Comparison of ENCODE assay signal across 19 cellular contexts in the genomic region with DNA sequence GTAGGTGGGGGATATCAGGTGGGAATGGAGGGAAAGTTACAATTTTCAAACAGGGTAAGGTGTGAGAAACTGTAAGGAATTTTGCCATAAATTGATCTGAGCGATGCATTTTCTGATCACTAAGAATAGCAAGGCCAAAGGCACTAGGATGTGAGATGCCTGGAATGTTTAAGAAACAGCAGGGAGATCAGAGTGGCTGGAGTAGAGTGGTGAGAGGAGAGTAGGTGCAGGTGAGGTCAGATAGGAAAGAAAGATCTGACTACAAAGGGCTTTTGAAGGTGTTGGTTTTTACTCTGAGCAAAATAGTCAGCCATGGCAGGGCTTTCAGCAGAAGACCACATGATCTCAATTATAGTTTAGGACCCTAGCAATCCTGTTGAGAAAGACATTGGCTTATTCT. TPM values are rescaled to one million over a fixed set of nuclear protein-coding genes. Genes with fewer than 3 reads are reported as not detected.
DNase-seq lines count a peak whose midpoint lies in the region; ATAC-seq and TF ChIP-seq lines count a peak whose summit lies in the region.
"Had no signal": no experiment of that assay in that cellular context is flagged by ENCODE, and none has a peak within 500 bp of the region (broad histone marks: within the 10 kb centered on the region; RNA-seq: fewer than 3 reads in every experiment).

No MANE protein-coding gene starts in this region.

- 97 to 100% methylated on average over 1 of the region's 1 CpG for WGBS in endodermal cell (ENCODE audit: insufficient coverage in 1 of 2, insufficient read length in 1 of 2), 2 experiments
- 90 to 100% (median 95%) methylated on average over 1 of the region's 1 CpG for WGBS in adrenal gland, 4 donors

- H3K27ac Mint-ChIP-seq in MCF 10A (ENCODE audit: low read depth, unreplicated experiment) (peak overlapping the region; percentile 47), endodermal cell (peak overlapping the region; percentile 38)
- H3K27ac Mint-ChIP-seq: CD4-positive, alpha-beta memory T cell had no signal

- TF ChIP-seq CTCF in MCF 10A (IDR thresholded peaks at IDR 0.05; ENCODE audit: unreplicated experiment) (no peak), breast epithelium (IDR thresholded peaks at IDR 0.05) (no peak), OCI-LY1 (IDR thresholded peaks at IDR 0.05; ENCODE audit: low read length) (no peak), endodermal cell (conservative IDR thresholded peaks at IDR 0.05) (no peak), adrenal gland (IDR thresholded peaks at IDR 0.05) (no peak)

- TF ChIP-seq POLR2A in breast epithelium (IDR thresholded peaks at IDR 0.05) (no peak), adrenal gland (IDR thresholded peaks at IDR 0.05) (no peak)

- DNase-seq in MCF 10A (ENCODE audit: unreplicated experiment) (no peak), breast epithelium (ENCODE audit: low spot score in 2 of 2) (no peak), endodermal cell (no peak), adrenal gland (no peak)
- DNase-seq: CD4-positive, alpha-beta memory T cell; Karpas-422; MG63; NCI-H1048; NCI-H1436; NCI-H1930; NCI-H226; NCI-H524; NCI-H82 had no signal

- H3K4me3 Mint-ChIP-seq in MCF 10A (ENCODE audit: unreplicated experiment): no peak overlapping the region
- no peak overlapping the region for H3K4me3 Mint-ChIP-seq in endodermal cell
- H3K4me3 Mint-ChIP-seq: CD4-positive, alpha-beta memory T cell had no signal

- intact Hi-C loops in MCF 10A (cut with micrococcal nuclease): no loop called here
- intact Hi-C loops in breast epithelium (cut with DNase I; ENCODE audit: low total_unique reads): no loop called here
- intact Hi-C loops in adrenal gland (cut with DNase I): no loop called here

- H3F3A ChIP-seq in OCI-LY1 (ENCODE audit: insufficient read depth, low read length): no peaks in the 10 kb centered on the region

- no peaks in the 10 kb centered on the region for H3K36me3 Mint-ChIP-seq in MCF 10A (ENCODE audit: insufficient read depth, unreplicated experiment)
- H3K36me3 Mint-ChIP-seq in endodermal cell (ENCODE audit: low read depth): no peaks in the 10 kb centered on the region
- H3K36me3 Mint-ChIP-seq: CD4-positive, alpha-beta memory T cell had no signal

- no peak overlapping the region for H3K4me2 ChIP-seq in OCI-LY1 (ENCODE audit: low read length)

- H3K9me3 Mint-ChIP-seq in MCF 10A (ENCODE audit: unreplicated experiment): no peaks in the 10 kb centered on the region
- H3K9me3 Mint-ChIP-seq in endodermal cell: no peaks in the 10 kb centered on the region
- H3K9me3 Mint-ChIP-seq: IgD-negative memory B cell had no signal

- H3K9me2 ChIP-seq in OCI-LY1 (ENCODE audit: low read depth, low read length): no peaks in the 10 kb centered on the region

- H3K79me2 ChIP-seq in OCI-LY1 (ENCODE audit: insufficient read depth, low read length): peaks cover 5% of the 10 kb centered on the region; the same call in 1 of the 2 replicates

- H3K9me3 ChIP-seq in breast epithelium (no peaks in the 10 kb centered on the region), OCI-LY1 (ENCODE audit: low read length) (no peaks in the 10 kb centered on the region), endodermal cell (ENCODE audit: control insufficient read depth, low read length) (no peaks in the 10 kb centered on the region), adrenal gland (replicated peaks in 1 of 3) (no peaks in the 10 kb centered on the region)
- H3K9me3 ChIP-seq: HAP-1, MG63, SJSA1 had no signal

- no peak overlapping the region for H2AFZ ChIP-seq in OCI-LY1 (ENCODE audit: low read length)

- CTCF ChIA-PET in MCF 10A (lab: Yijun Ruan, JAX): interaction anchor here (0.6 kb wide), 1 partner anchor 9 kb away, joined by 4 read pairs; no protein-coding TSS in a partner anchor

- BruUV-seq in MCF 10A (replicated peaks; lab: Mats Ljungman, UMichigan): no TSS peak

- H3K4me1 ChIP-seq in breast epithelium (no peaks in the 10 kb centered on the region), OCI-LY1 (ENCODE audit: insufficient read depth, low read length, severe bottlenecking) (peaks cover 53% of the 10 kb centered on the region), endodermal cell (ENCODE audit: control insufficient read depth, insufficient read depth, low read length) (no peaks in the 10 kb centered on the region), adrenal gland (replicated peaks in 1 of 2) (no peaks in the 10 kb centered on the region)

- no peaks in the 10 kb centered on the region for H3K27me3 Mint-ChIP-seq in MCF 10A (ENCODE audit: insufficient read depth, unreplicated experiment)
- no peaks in the 10 kb centered on the region for H3K27me3 Mint-ChIP-seq in endodermal cell (ENCODE audit: insufficient read depth)
- H3K27me3 Mint-ChIP-seq: CD4-positive, alpha-beta memory T cell; IgD-negative memory B cell had no signal

- H3K27ac ChIP-seq in breast epithelium (no peak overlapping the region), OCI-LY1 (ENCODE audit: low read depth, low read length, poor library complexity, severe bottlenecking) (peak overlapping the region; percentile 12), endodermal cell (ENCODE audit: low read depth, low read length) (no peak overlapping the region), adrenal gland (no peak overlapping the region)
- H3K27ac ChIP-seq: SJSA1 had no signal

- H4K20me1 ChIP-seq in OCI-LY1 (ENCODE audit: insufficient read depth, low read length): no peaks in the 10 kb centered on the region

- POLR2A ChIA-PET in MCF 10A (lab: Yijun Ruan, JAX): interaction anchor here (1.0 kb wide), 1 partner anchor 16 kb away, joined by 3 read pairs; no protein-coding TSS in a partner anchor

- H3K9ac ChIP-seq in OCI-LY1 (ENCODE audit: low read length) (no peak overlapping the region), endodermal cell (ENCODE audit: extremely low read depth, low read length, poor library complexity, severe bottlenecking) (no peak overlapping the region)

- H3K4me3 ChIP-seq in breast epithelium (no peak overlapping the region), OCI-LY1 (ENCODE audit: low read depth, low read length, poor library complexity, severe bottlenecking) (no peak overlapping the region), endodermal cell (ENCODE audit: low read length) (no peak overlapping the region), adrenal gland (no peak overlapping the region)
- H3K4me3 ChIP-seq: HAP-1, MG63, SJSA1 had no signal

- no peaks in the 10 kb centered on the region for H3K36me3 ChIP-seq in breast epithelium
- H3K36me3 ChIP-seq in OCI-LY1 (ENCODE audit: insufficient read depth, low read length): no peaks in the 10 kb centered on the region
- H3K36me3 ChIP-seq in endodermal cell (ENCODE audit: control insufficient read depth, insufficient read depth, low read length): no peaks in the 10 kb centered on the region
- H3K36me3 ChIP-seq in adrenal gland (replicated peaks in 1 of 2): no peaks in the 10 kb centered on the region
- H3K36me3 ChIP-seq: MG63 had no signal

- peaks cover 4% of the 10 kb centered on the region for H3K4me1 Mint-ChIP-seq in MCF 10A (ENCODE audit: insufficient read depth, unreplicated experiment)
- H3K4me1 Mint-ChIP-seq in endodermal cell: peaks cover 6% of the 10 kb centered on the region
- H3K4me1 Mint-ChIP-seq: CD4-positive, alpha-beta memory T cell had no signal

- H3K27me3 ChIP-seq in breast epithelium (no peaks in the 10 kb centered on the region), OCI-LY1 (ENCODE audit: insufficient read depth, low read length) (no peaks in the 10 kb centered on the region), endodermal cell (ENCODE audit: control insufficient read depth, insufficient read depth, low read length, poor library complexity, severe bottlenecking) (no peaks in the 10 kb centered on the region), adrenal gland (no peaks in the 10 kb centered on the region)
- H3K27me3 ChIP-seq: MG63, SJSA1 had no signal

- ATAC-seq in esophagus mucosa: no peak
- ATAC-seq in HG02840 (IDR thresholded peaks at IDR 0.05; ENCODE audit: low FRiP score, unreplicated experiment): no peak

RNA-seq across cellular contexts. Expression of gene HDAC9, which starts 55.0 kb away (rescaled TPM):
- 11.3 and 26.0 TPM in 2 replicates for total RNA-seq in MCF 10A (2022)
- total RNA-seq in breast epithelium: 10 to 100 TPM in 1 of 3 donors, 1 to 10 TPM in 2; 7.2 to 27.5 (median 7.3) TPM
- 1 to 10 TPM; 1.5 to 4.0 TPM for total RNA-seq in endodermal cell
- 18.0 TPM for polyA plus RNA-seq in endodermal cell (2013, experiment 1 of 2)
- 17.9 TPM for polyA plus RNA-seq in endodermal cell (2013, experiment 2 of 2)
- 2.4 TPM for total RNA-seq in esophagus mucosa
- total RNA-seq in adrenal gland: 10 to 100 TPM in 3 of 8 donors, 1 to 10 TPM in 5; 2.6 to 23.1 (median 6.1) TPM
- 1 to 10 TPM; 2.7 to 8.1 (median 7.7) TPM for polyA plus RNA-seq in adrenal gland
